Comparison of ENCODE assay signal across 18 cellular contexts in genomic region chr3:30622047-30622545, GRCh38. TPM values are rescaled to one million over a fixed set of nuclear protein-coding genes. Genes with fewer than 3 reads are reported as not detected.
DNase-seq lines count a peak whose midpoint lies in the region; ATAC-seq and TF ChIP-seq lines count a peak whose summit lies in the region.
"Had no signal": no experiment of that assay in that cellular context is flagged by ENCODE, and none has a peak within 500 bp of the region (broad histone marks: within the 10 kb centered on the region; RNA-seq: fewer than 3 reads in every experiment).

No MANE protein-coding gene starts in this region.

- intact Hi-C loops in natural killer cell (cut with micrococcal nuclease) = no loop called here
- intact Hi-C loops in body of pancreas (cut with DNase I) = loop anchor here (10.0 kb wide), 1 partner anchor 97 kb away; no protein-coding TSS in a partner anchor

- CTCF ChIA-PET in SK-N-SH (lab: Yijun Ruan, JAX) = no interaction called here
- CTCF ChIA-PET in CD8-positive, alpha-beta memory T cell (lab: Charles Lee) = interaction anchor here (1.1 to 2.2 kb wide), 4 partner anchors 14 to 71 kb away, joined by 3 to 10 read pairs (median 4); partner anchors contain the start of gene TGFBR2

- peaks cover 85 to 100% (median 99%) of the 10 kb centered on the region in 3 donors for H3K4me1 Mint-ChIP-seq in CD8-positive, alpha-beta memory T cell
- H3K4me1 Mint-ChIP-seq in activated T-helper 17 cell treated with anti-CD3 and anti-CD28 coated beads, Interleukin-2, amount 50 U/mL, for 72 hours = peaks cover 50% of the 10 kb centered on the region
- peaks cover 83 to 88% of the 10 kb centered on the region in 2 donors for H3K4me1 Mint-ChIP-seq in natural killer cell
- H3K4me1 Mint-ChIP-seq in progenitor cell of endocrine pancreas (ENCODE audit: low read depth) = peaks cover 5% of the 10 kb centered on the region

- ATAC-seq in SK-N-SH treated with all-trans-retinoic acid at 6 μM for 48 hours = no peak
- no peak for ATAC-seq in activated T-helper 17 cell treated with anti-CD3 and anti-CD28 coated beads, Interleukin-2, amount 50 U/mL, for 72 hours (replicated peaks)
- no peak for ATAC-seq in natural killer cell
- ATAC-seq in body of pancreas = no peak

- H3K9me2 ChIP-seq in SK-N-SH = no peaks in the 10 kb centered on the region

- DNase-seq in SK-N-SH (no peak), natural killer cell (no peak), NCI-H1417 (lab: John Stamatoyannopoulos, UW) (no peak), body of pancreas (no peak), progenitor cell of endocrine pancreas (ENCODE audit: low spot score, unreplicated experiment) (no peak)
- no peak for DNase-seq in CD8-positive, alpha-beta memory T cell
- DNase-seq: activated gamma-delta T cell, caudate nucleus, head of caudate nucleus, Kasumi-1, NCI-H1694 treated with DMSO at 0.1 percent for 48 hours, NCI-H82, testis had no signal

- TF ChIP-seq CTCF in SK-N-SH (IDR thresholded peaks at IDR 0.05) (no peak), natural killer cell (IDR thresholded peaks at IDR 0.05) (no peak), body of pancreas (IDR thresholded peaks at IDR 0.05) (no peak), progenitor cell of endocrine pancreas (IDR thresholded peaks at IDR 0.05; ENCODE audit: unreplicated experiment) (no peak)

- H3K27me3 Mint-ChIP-seq in CD8-positive, alpha-beta memory T cell = no peaks in the 10 kb centered on the region
- no peaks in the 10 kb centered on the region for H3K27me3 Mint-ChIP-seq in activated T-helper 17 cell treated with anti-CD3 and anti-CD28 coated beads, Interleukin-2, amount 50 U/mL, for 72 hours
- no peaks in the 10 kb centered on the region for H3K27me3 Mint-ChIP-seq in natural killer cell (ENCODE audit: low read depth in 2 of 2)
- no peaks in the 10 kb centered on the region for H3K27me3 Mint-ChIP-seq in progenitor cell of endocrine pancreas

- H3K4me1 ChIP-seq in SK-N-SH (ENCODE audit: control insufficient read depth in 1 of 2, insufficient read depth in 2 of 2, low read depth in 1 of 2, low read length in 1 of 2) (peaks cover 3 to 52% of the 10 kb centered on the region in 2 experiments; a peak in 2 of 4 replicates), body of pancreas (peaks cover 33% of the 10 kb centered on the region)
- peaks cover 95% of the 10 kb centered on the region for H3K4me1 ChIP-seq in CD8-positive, alpha-beta memory T cell (ENCODE audit: insufficient read depth, low read length)
- H3K4me1 ChIP-seq: testis had no signal

- H3F3A ChIP-seq in SK-N-SH (replicated peaks; ENCODE audit: insufficient read depth) = peaks cover 29% of the 10 kb centered on the region

- H3K9me3 ChIP-seq in SK-N-SH (no peaks in the 10 kb centered on the region), body of pancreas (no peaks in the 10 kb centered on the region)
- no peaks in the 10 kb centered on the region for H3K9me3 ChIP-seq in CD8-positive, alpha-beta memory T cell (ENCODE audit: low read length)
- H3K9me3 ChIP-seq: testis had no signal

- H3K9me3 Mint-ChIP-seq in CD8-positive, alpha-beta memory T cell = no peaks in the 10 kb centered on the region
- no peaks in the 10 kb centered on the region for H3K9me3 Mint-ChIP-seq in activated T-helper 17 cell treated with anti-CD3 and anti-CD28 coated beads, Interleukin-2, amount 50 U/mL, for 72 hours
- H3K9me3 Mint-ChIP-seq in natural killer cell (no peaks in the 10 kb centered on the region), progenitor cell of endocrine pancreas (ENCODE audit: low read depth) (peaks cover 3% of the 10 kb centered on the region)

- peaks cover 0 to 68% (median 29%) of the 10 kb centered on the region in 3 donors for H3K36me3 Mint-ChIP-seq in CD8-positive, alpha-beta memory T cell
- H3K36me3 Mint-ChIP-seq in activated T-helper 17 cell treated with anti-CD3 and anti-CD28 coated beads, Interleukin-2, amount 50 U/mL, for 72 hours (ENCODE audit: low read depth) = peaks cover 100% of the 10 kb centered on the region
- H3K36me3 Mint-ChIP-seq in natural killer cell (no peaks in the 10 kb centered on the region), progenitor cell of endocrine pancreas (ENCODE audit: insufficient read depth) (peaks cover 25% of the 10 kb centered on the region)

- peaks cover 100% of the 10 kb centered on the region for H3K79me2 ChIP-seq in SK-N-SH (ENCODE audit: insufficient read depth)

- H3K27ac Mint-ChIP-seq in CD8-positive, alpha-beta memory T cell = peak overlapping the region; percentile 69 to 95 (median 82)
- H3K27ac Mint-ChIP-seq in activated T-helper 17 cell treated with anti-CD3 and anti-CD28 coated beads, Interleukin-2, amount 50 U/mL, for 72 hours = peak overlapping the region; percentile 87
- H3K27ac Mint-ChIP-seq in natural killer cell = peak overlapping the region; percentile 84 to 91
- H3K27ac Mint-ChIP-seq in progenitor cell of endocrine pancreas = no peak overlapping the region

- TF ChIP-seq POLR2A in body of pancreas (IDR thresholded peaks at IDR 0.05) = no peak

- no peak overlapping the region for H2AFZ ChIP-seq in SK-N-SH (ENCODE audit: low read depth)

- TF ChIP-seq RAD21 in SK-N-SH (IDR thresholded peaks at IDR 0.05; ENCODE audit: low read length) = no peak

- H3K4me2 ChIP-seq in SK-N-SH = 0 out of 2 replicates have a peak overlapping the region, but pooled peaks have one; percentile 18

- H3K4me3 Mint-ChIP-seq in CD8-positive, alpha-beta memory T cell = peak overlapping the region; percentile 46 to 80 (median 68)
- peak overlapping the region; percentile 85 for H3K4me3 Mint-ChIP-seq in activated T-helper 17 cell treated with anti-CD3 and anti-CD28 coated beads, Interleukin-2, amount 50 U/mL, for 72 hours
- H3K4me3 Mint-ChIP-seq in natural killer cell (peak overlapping the region; percentile 65), progenitor cell of endocrine pancreas (ENCODE audit: low read depth) (no peak overlapping the region)
- H3K4me3 Mint-ChIP-seq: neural crest cell had no signal

- POLR2A ChIA-PET in SK-N-SH (lab: Yijun Ruan, JAX) = no interaction called here
- POLR2A ChIA-PET in CD8-positive, alpha-beta memory T cell (lab: Charles Lee) = interaction anchor here (0.7 kb wide), 1 partner anchor 31 kb away, joined by 3 read pairs; no protein-coding TSS in a partner anchor

- H3K36me3 ChIP-seq in SK-N-SH (replicated peaks in 1 of 2; ENCODE audit: control insufficient read depth in 1 of 2, insufficient read depth in 2 of 2, low read length in 1 of 2) = peaks cover 0 to 53% of the 10 kb centered on the region in 2 experiments
- H3K36me3 ChIP-seq in CD8-positive, alpha-beta memory T cell (ENCODE audit: insufficient read depth, low read length) = peaks cover 9% of the 10 kb centered on the region
- no peaks in the 10 kb centered on the region for H3K36me3 ChIP-seq in body of pancreas (replicated peaks in 1 of 2; ENCODE audit: insufficient read depth in 1 of 2, low read depth in 2 of 2)

- TF ChIP-seq EP300 in SK-N-SH (IDR thresholded peaks at IDR 0.05; ENCODE audit: borderline replicate concordance in 1 of 2, low read depth in 1 of 2, low read length in 1 of 2) = no peak

- no peaks in the 10 kb centered on the region for H3K27me3 ChIP-seq in SK-N-SH (ENCODE audit: insufficient read depth)
- H3K27me3 ChIP-seq in CD8-positive, alpha-beta memory T cell (ENCODE audit: insufficient read depth, low read length, poor library complexity, severe bottlenecking) = no peaks in the 10 kb centered on the region
- H3K27me3 ChIP-seq in body of pancreas = no peaks in the 10 kb centered on the region
- H3K27me3 ChIP-seq: testis had no signal

- no peak overlapping the region for H3K9ac ChIP-seq in SK-N-SH

- H3K27ac ChIP-seq in SK-N-SH (ENCODE audit: low read depth in 2 of 2, low read length in 1 of 2) (peak overlapping the region in 1 of 2 experiments; percentile 57; a peak in 2 of 4 replicates), body of pancreas (no peak overlapping the region)
- no peak overlapping the region for H3K27ac ChIP-seq in CD8-positive, alpha-beta memory T cell (ENCODE audit: low read depth, low read length)
- H3K27ac ChIP-seq: 22Rv1, HL-60, testis had no signal

- peaks cover 39% of the 10 kb centered on the region for H4K20me1 ChIP-seq in SK-N-SH (ENCODE audit: insufficient read depth)

- H3K4me3 ChIP-seq in SK-N-SH (ENCODE audit: low read depth in 2 of 2, low read length in 1 of 2) (no peak overlapping the region), body of pancreas (no peak overlapping the region)
- H3K4me3 ChIP-seq in CD8-positive, alpha-beta memory T cell (ENCODE audit: low read length) = no peak overlapping the region
- H3K4me3 ChIP-seq: testis had no signal

TF ChIP-seq in SK-N-SH, 30 proteins besides CTCF, POLR2A, EP300 and RAD21:
- TF ChIP-seq FOXM1 (IDR thresholded peaks at IDR 0.05; ENCODE audit: low read depth) (no peak), TEAD4 (IDR thresholded peaks at IDR 0.05; ENCODE audit: borderline replicate concordance, insufficient read depth) (no peak), YY1 (IDR thresholded peaks at IDR 0.05; ENCODE audit: low read depth) (no peak)

TF ChIP-seq in SK-N-SH treated with all-trans-retinoic acid at 6 μM for 48 hours, 23 proteins besides CTCF, POLR2A, EP300 and RAD21 (continues in another document):
- TF ChIP-seq CSDC2 (CRISPR knock-in tag; IDR thresholded peaks at IDR 0.05) = no peak
- TF ChIP-seq ESRRG (CRISPR knock-in tag; IDR thresholded peaks at IDR 0.05) = no peak
- no peak for TF ChIP-seq ZFP30 (CRISPR knock-in tag; IDR thresholded peaks at IDR 0.05)
- no peak for TF ChIP-seq OSR1 (CRISPR knock-in tag; IDR thresholded peaks at IDR 0.05)

RNA-seq across cellular contexts. Expression of gene TGFBR2, which starts 15.7 kb away (rescaled TPM):
- polyA plus RNA-seq in SK-N-SH (2012; rRNA removed) = 48.3 and 58.9 TPM in 2 replicates
- polyA plus RNA-seq in SK-N-SH (2012; cell fraction: cytosol; rRNA removed) = 54.7 and 67.3 TPM in 2 replicates
- 24.2 and 33.6 TPM in 2 replicates for polyA plus RNA-seq in SK-N-SH (2012; cell fraction: nucleus; rRNA removed)
- 10 to 100 TPM; 55.3 to 56.3 TPM for total RNA-seq in CD8-positive, alpha-beta memory T cell
- 108 TPM for polyA plus RNA-seq in CD8-positive, alpha-beta memory T cell
- total RNA-seq in activated T-helper 17 cell treated with anti-CD3 and anti-CD28 coated beads, Interleukin-2, amount 50 U/mL, for 72 hours = 10 to 100 TPM; 51.2 to 63.2 TPM
- total RNA-seq in natural killer cell (100 to 1,000 TPM in 1 of 3 donors, 10 to 100 TPM in 2; 70.4 to 113 (median 99.3) TPM), body of pancreas (100 to 1,000 TPM in 1 of 2 donors, 10 to 100 TPM in 1; 91.8 to 143 TPM), progenitor cell of endocrine pancreas (21.1 and 21.2 TPM in 2 replicates)
